Comparison of ENCODE assay signal across 8 cellular contexts in the genomic region with DNA sequence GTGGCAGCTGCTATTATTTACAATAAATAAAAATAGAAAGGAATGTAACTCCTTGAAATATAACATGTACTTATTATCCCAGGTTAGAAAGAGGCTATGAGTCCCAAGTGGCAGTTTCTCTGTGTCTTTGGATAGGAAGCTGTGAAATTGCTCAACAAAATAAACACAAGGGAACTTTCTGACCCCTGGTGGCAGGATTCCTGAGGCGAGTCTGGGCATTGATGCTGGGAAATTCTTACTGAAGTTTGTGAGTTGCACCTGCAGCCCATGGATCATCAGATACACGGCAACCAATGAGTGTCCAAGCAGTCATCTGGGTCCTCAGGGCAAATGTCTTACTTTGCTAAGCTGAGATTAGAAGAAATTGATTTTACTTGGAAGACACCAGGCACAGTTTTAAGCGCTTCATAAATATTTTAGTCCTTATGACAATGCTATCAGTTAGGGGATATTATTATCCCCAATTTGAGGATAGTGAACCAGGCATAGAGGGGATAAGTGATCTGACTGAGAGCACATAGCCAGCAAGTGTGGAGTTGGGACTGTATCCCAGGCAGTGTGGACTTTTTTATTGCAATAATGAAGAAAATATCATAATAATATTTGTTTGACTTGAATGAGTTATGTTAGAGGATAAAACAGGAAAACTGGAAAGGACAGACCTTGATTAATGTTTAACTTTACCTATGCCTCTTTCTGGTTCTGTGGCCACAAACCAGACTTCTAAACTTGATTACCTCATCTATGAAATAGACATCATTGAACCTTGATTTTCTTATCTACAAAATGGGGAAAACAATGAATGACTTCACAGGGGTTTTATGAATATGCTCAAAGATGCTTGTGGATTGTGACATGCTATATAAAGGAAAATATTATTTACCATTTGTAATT.
DNase-seq lines count a peak whose midpoint lies in the region; ATAC-seq, FAIRE-seq and TF ChIP-seq lines count a peak whose summit lies in the region.

No MANE protein-coding gene starts in this region.

- H3K79me2 ChIP-seq in OCI-LY3 (ENCODE audit: low read length) (no peaks in the 10 kb centered on the region), fibroblast of lung (ENCODE audit: control insufficient read depth, insufficient read depth, low read length) (no peaks in the 10 kb centered on the region)

- H3K4me2 ChIP-seq in OCI-LY3 (ENCODE audit: low read length), result no peak overlapping the region
- no peak overlapping the region for H3K4me2 ChIP-seq in fibroblast of lung (ENCODE audit: extremely low read depth, insufficient read depth, low read length)

- H3K9me3 ChIP-seq in OCI-LY3 (ENCODE audit: insufficient read depth, low read length), result no peaks in the 10 kb centered on the region
- H3K9me3 ChIP-seq in fibroblast of lung (ENCODE audit: control insufficient read depth, insufficient read depth, low read depth, low read length), result no peaks in the 10 kb centered on the region
- no peaks in the 10 kb centered on the region for H3K9me3 ChIP-seq in pancreas

- H3K27ac ChIP-seq in OCI-LY3 (ENCODE audit: low read length) (no peak overlapping the region), fibroblast of lung (ENCODE audit: insufficient read depth, low read length) (no peak overlapping the region), pancreas (peak overlapping the region in 1 of 4 donors; percentile 34)

- peak; percentile 9 for FAIRE-seq in pancreas (lab: Jason Lieb, UNC)

- H3K4me3 ChIP-seq in OCI-LY3 (ENCODE audit: low read length) (no peak overlapping the region), fibroblast of lung (replicated peaks in 1 of 4; ENCODE audit: control extremely low read depth in 1 of 4, insufficient read depth in 1 of 4, low read depth in 3 of 4, low read length in 4 of 4) (no peak overlapping the region), pancreas (no peak overlapping the region)

- H3K9ac ChIP-seq in OCI-LY3 (ENCODE audit: low read length) (no peak overlapping the region), fibroblast of lung (ENCODE audit: insufficient read depth, low read length) (no peak overlapping the region)

- TF ChIP-seq CTCF in OCI-LY3 (IDR thresholded peaks at IDR 0.05; ENCODE audit: low read depth, low read length), result peak; percentile 35
- TF ChIP-seq CTCF in fibroblast of lung (conservative IDR thresholded peaks at IDR 0.05 in 1 of 2, IDR thresholded peaks at IDR 0.05 in 1 of 2; ENCODE audit: low read depth in 1 of 2, low read length in 2 of 2), result peak; percentile 42 to 56
- TF ChIP-seq CTCF in pancreas (IDR thresholded peaks at IDR 0.05), result peak; percentile 11 to 46 (median 40)

- H3K4me1 ChIP-seq in OCI-LY3 (ENCODE audit: low read length) (no peaks in the 10 kb centered on the region), fibroblast of lung (ENCODE audit: control insufficient read depth, extremely low read depth, insufficient read depth, low read length) (no peaks in the 10 kb centered on the region), pancreas (peaks cover 0 to 12% (median 10%) of the 10 kb centered on the region in 3 donors)

- no peak overlapping the region for H2AFZ ChIP-seq in OCI-LY3 (ENCODE audit: low read depth, low read length)
- no peak overlapping the region for H2AFZ ChIP-seq in fibroblast of lung (ENCODE audit: low read length)

- intact Hi-C loops in pancreas (cut with DNase I), result no loop called here

- ATAC-seq in pancreas (peak; percentile 77 to 94 (median 90)), HG02981 (IDR thresholded peaks at IDR 0.05; ENCODE audit: unreplicated experiment) (no peak)

- H3K27me3 ChIP-seq in OCI-LY3 (ENCODE audit: low read depth, low read length) (no peaks in the 10 kb centered on the region), fibroblast of lung (ENCODE audit: control insufficient read depth, insufficient read depth, low read length) (no peaks in the 10 kb centered on the region), pancreas (no peaks in the 10 kb centered on the region)

- 10 to 11% methylated on average over 3 of the region's 3 CpGs for WGBS in pancreas, 2 donors

- H3K36me3 ChIP-seq in OCI-LY3 (replicated peaks; ENCODE audit: low read depth, low read length) (no peaks in the 10 kb centered on the region), fibroblast of lung (ENCODE audit: control insufficient read depth, insufficient read depth, low read length) (no peaks in the 10 kb centered on the region), pancreas (no peaks in the 10 kb centered on the region)

- DNase-seq in NCI-H524 (lab: John Stamatoyannopoulos, UW) (peak; percentile 9 to 67), NCI-H524 treated with DMSO at 0.1 percent for 48 hours (lab: John Stamatoyannopoulos, UW) (no peak), fibroblast of lung (ENCODE audit: low read depth in 2 of 2) (peak; percentile 10 to 30), pancreas (peak in 5 of 6 donors; percentile 17 to 64 (median 39)), cortex of kidney (lab: John Stamatoyannopoulos, UW) (no peak), cerebellar nuclear complex (lab: John Stamatoyannopoulos, UW) (no peak)

- H4K20me1 ChIP-seq in OCI-LY3 (ENCODE audit: insufficient read depth, low read length), result no peaks in the 10 kb centered on the region
- no peaks in the 10 kb centered on the region for H4K20me1 ChIP-seq in fibroblast of lung (ENCODE audit: control insufficient read depth, extremely low read depth, insufficient read depth, low read length)

Comparison
In these comparisons a context has a peak if more than half of its experiments do, and no peak if none do; other contexts are left out.
1. DNase-seq: peak in NCI-H524 (2 of 2), fibroblast of lung (2 of 2) and pancreas (5 of 6); none in NCI-H524 treated with DMSO at 0.1 percent for 48 hours (single experiment), cortex of kidney (single experiment) and cerebellar nuclear complex (0 of 2).
2. Peak in every context shown above with its lines, with median percentiles within 50 percentile points of each other: CTCF ChIP-seq.